Comparison of ENCODE assay signal across 1 cellular context in the genomic region with DNA sequence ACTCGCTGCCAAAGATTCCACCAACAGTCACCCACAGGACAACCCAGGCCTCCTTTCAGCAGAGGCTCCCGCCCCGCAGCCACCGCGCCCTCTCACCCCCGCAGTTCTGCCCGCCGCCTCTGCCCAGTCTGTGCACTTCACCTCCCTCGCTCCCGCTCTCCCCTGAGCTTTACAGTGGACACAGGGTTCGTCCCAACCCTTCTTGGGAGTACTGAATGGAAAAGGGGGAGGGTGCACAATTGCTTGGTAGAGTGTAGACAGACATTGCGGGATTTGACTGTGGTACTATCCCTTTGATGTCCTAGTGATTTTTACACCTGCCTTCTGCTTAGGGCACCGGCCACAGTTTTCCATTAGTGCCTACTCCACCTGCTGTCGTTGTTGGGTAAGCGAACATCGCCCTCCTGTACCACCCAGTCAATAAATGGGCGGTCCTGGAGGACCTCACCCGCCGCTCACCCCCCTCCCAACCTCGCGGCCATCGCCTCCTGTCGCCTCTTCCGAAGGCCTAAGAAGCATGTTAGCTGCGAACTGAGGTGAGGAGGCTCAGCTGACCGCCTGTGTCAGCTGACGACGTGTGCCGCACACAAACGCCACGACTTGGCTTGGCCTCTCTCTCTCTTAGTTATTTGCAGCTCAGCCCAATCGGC.
TF ChIP-seq lines count a peak whose summit lies in the region.

No MANE protein-coding gene starts in this region.

TF ChIP-seq in HepG2, 621 proteins besides CTCF, POLR2A, EP300 and RAD21 (continued from another document):
- TF ChIP-seq, protein P1, sequence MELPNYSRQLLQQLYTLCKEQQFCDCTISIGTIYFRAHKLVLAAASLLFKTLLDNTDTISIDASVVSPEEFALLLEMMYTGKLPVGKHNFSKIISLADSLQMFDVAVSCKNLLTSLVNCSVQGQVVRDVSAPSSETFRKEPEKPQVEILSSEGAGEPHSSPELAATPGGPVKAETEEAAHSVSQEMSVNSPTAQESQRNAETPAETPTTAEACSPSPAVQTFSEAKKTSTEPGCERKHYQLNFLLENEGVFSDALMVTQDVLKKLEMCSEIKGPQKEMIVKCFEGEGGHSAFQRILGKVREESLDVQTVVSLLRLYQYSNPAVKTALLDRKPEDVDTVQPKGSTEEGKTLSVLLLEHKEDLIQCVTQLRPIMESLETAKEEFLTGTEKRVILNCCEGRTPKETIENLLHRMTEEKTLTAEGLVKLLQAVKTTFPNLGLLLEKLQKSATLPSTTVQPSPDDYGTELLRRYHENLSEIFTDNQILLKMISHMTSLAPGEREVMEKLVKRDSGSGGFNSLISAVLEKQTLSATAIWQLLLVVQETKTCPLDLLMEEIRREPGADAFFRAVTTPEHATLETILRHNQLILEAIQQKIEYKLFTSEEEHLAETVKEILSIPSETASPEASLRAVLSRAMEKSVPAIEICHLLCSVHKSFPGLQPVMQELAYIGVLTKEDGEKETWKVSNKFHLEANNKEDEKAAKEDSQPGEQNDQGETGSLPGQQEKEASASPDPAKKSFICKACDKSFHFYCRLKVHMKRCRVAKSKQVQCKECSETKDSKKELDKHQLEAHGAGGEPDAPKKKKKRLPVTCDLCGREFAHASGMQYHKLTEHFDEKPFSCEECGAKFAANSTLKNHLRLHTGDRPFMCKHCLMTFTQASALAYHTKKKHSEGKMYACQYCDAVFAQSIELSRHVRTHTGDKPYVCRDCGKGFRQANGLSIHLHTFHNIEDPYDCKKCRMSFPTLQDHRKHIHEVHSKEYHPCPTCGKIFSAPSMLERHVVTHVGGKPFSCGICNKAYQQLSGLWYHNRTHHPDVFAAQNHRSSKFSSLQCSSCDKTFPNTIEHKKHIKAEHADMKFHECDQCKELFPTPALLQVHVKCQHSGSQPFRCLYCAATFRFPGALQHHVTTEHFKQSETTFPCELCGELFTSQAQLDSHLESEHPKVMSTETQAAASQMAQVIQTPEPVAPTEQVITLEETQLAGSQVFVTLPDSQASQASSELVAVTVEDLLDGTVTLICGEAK (IDR thresholded peaks at IDR 0.05) = no peak
- TF ChIP-seq, protein P1 (CRISPR knock-in tag; IDR thresholded peaks at IDR 0.05) = no peak
- no peak for TF ChIP-seq GLI4 (CRISPR knock-in tag; IDR thresholded peaks at IDR 0.05; ENCODE audit: borderline replicate concordance)
- no peak for TF ChIP-seq PITX1 (CRISPR knock-in tag; IDR thresholded peaks at IDR 0.05)
- TF ChIP-seq ZNF230 (CRISPR knock-in tag; IDR thresholded peaks at IDR 0.05) = no peak
- TF ChIP-seq TFDP2 (CRISPR knock-in tag; IDR thresholded peaks at IDR 0.05) = no peak
- TF ChIP-seq ZMAT3 (CRISPR knock-in tag; conservative IDR thresholded peaks at IDR 0.05) = no peak
